ENCODE assay signal across 31 cellular contexts in genomic region chr2:227186751-227187150, GRCh38. TPM values are rescaled to one million over a fixed set of nuclear protein-coding genes. Genes with fewer than 3 reads are reported as not detected.
A peak's percentile ranks its signal among the peaks of the same experiment; 100 is the strongest.
DNase-seq lines count a peak whose midpoint lies in the region; ATAC-seq and TF ChIP-seq lines count a peak whose summit lies in the region.
"Had no signal": no experiment of that assay in that cellular context is flagged by ENCODE, and none has a peak within 500 bp of the region (broad histone marks: within the 10 kb centered on the region; RNA-seq: fewer than 3 reads in every experiment).

No MANE protein-coding gene starts in this region.

- H3K79me2 ChIP-seq in OCI-LY7 (ENCODE audit: insufficient read depth, low read depth, low read length), result no peaks in the 10 kb centered on the region
- H3K79me2 ChIP-seq: parathyroid adenoma had no signal

- intact Hi-C loops in left ventricle myocardium inferior (cut with micrococcal nuclease), result no loop called here
- intact Hi-C loops in Right ventricle myocardium superior (cut with DNase I), result no loop called here
- intact Hi-C loops in OCI-LY7 (cut with micrococcal nuclease; ENCODE audit: unreplicated experiment), result no loop called here

- POLR2A ChIA-PET in OCI-LY7 (lab: Charles Lee), result interaction anchor here (0.6 to 1.3 kb wide), 2 partner anchors 9 to 171 kb away, joined by 3 read pairs; no protein-coding TSS in a partner anchor

- peaks cover 10% of the 10 kb centered on the region for H3K9me3 ChIP-seq in left ventricle myocardium inferior (replicated peaks)
- H3K9me3 ChIP-seq in OCI-LY7 (ENCODE audit: low read length), result no peaks in the 10 kb centered on the region
- H3K9me3 ChIP-seq: SJSA1, spleen, thoracic aorta had no signal

- H3K4me3 ChIP-seq in left ventricle myocardium inferior (no peak overlapping the region), OCI-LY7 (ENCODE audit: low read depth, low read length, poor library complexity, severe bottlenecking) (no peak overlapping the region), fibroblast of pulmonary artery (replicated peaks; ENCODE audit: low read depth, low read length) (no peak overlapping the region)
- H3K4me3 ChIP-seq: cardiac muscle cell, neural progenitor cell, SJSA1, spleen, thoracic aorta had no signal

- H3K9me2 ChIP-seq in OCI-LY7 (ENCODE audit: insufficient read depth, low read length), result no peaks in the 10 kb centered on the region

- no peak overlapping the region for H3K4me2 ChIP-seq in OCI-LY7 (ENCODE audit: low read length)
- H3K4me2 ChIP-seq: KMS-11, neural progenitor cell had no signal

- no peak for TF ChIP-seq CTCF in left ventricle myocardium inferior (IDR thresholded peaks at IDR 0.05; ENCODE audit: borderline replicate concordance)
- no peak for TF ChIP-seq CTCF in OCI-LY7 (conservative IDR thresholded peaks at IDR 0.05; ENCODE audit: low read length)
- no peak for TF ChIP-seq CTCF in fibroblast of pulmonary artery (IDR thresholded peaks at IDR 0.05; ENCODE audit: low read length, missing control alignments)

- H3K27me3 ChIP-seq in left ventricle myocardium inferior (ENCODE audit: low read depth), result no peaks in the 10 kb centered on the region
- H3K27me3 ChIP-seq: cardiac muscle cell, neural progenitor cell, SJSA1, spleen had no signal

- H2AFZ ChIP-seq in OCI-LY7 (ENCODE audit: low read length), result no peak overlapping the region
- H2AFZ ChIP-seq: neural progenitor cell, parathyroid adenoma had no signal

- in situ Hi-C loops in KBM-7 (cut with MboI; ENCODE audit: low pct_unique_long_range_greater_than_20kb, low sequenced_read_pairs), result no loop called here

- H4K20me1 ChIP-seq in OCI-LY7 (ENCODE audit: insufficient read depth, low read length), result no peaks in the 10 kb centered on the region

- H3K27ac ChIP-seq in left ventricle myocardium inferior (replicated peaks) (peak overlapping the region; percentile 71), OCI-LY7 (ENCODE audit: low read depth, low read length, poor library complexity, severe bottlenecking) (no peak overlapping the region)
- H3K27ac ChIP-seq: cardiac muscle cell, KMS-11, neural progenitor cell, parathyroid adenoma, SJSA1, spleen had no signal

- ATAC-seq in Right ventricle myocardium superior (ENCODE audit: poor library complexity), result no peak
- ATAC-seq: left lobe of liver; stimulated activated naive CD8-positive, alpha-beta T cell treated with anti-CD3 and anti-CD28 coated beads, Interleukin-15, amount 100 ng/mL, for 72 hours; T-cell had no signal

- no TSS peak for BruUV-seq in OCI-LY7 (replicated peaks; lab: Mats Ljungman, UMichigan)

- DNase-seq in left ventricle myocardium inferior (no peak), Right ventricle myocardium superior (no peak), OCI-LY7 (ENCODE audit: low spot score) (peak; percentile 10), fibroblast of pulmonary artery (ENCODE audit: low read depth) (peak; percentile 30), KBM-7 (no peak)
- DNase-seq in effector CD8-positive, alpha-beta T cell (lab: John Stamatoyannopoulos, UW), result no peak
- DNase-seq in central memory CD4-positive, alpha-beta T cell, result no peak
- DNase-seq: activated CD4-positive, alpha-beta T cell treated with anti-CD3 and anti-CD28 coated beads, Interleukin-2, amount 10 ng/mL, durations not matched to agents 24 days and 14 days; activated effector memory CD4-positive, alpha-beta T cell treated with anti-CD3 and anti-CD28 coated beads, Interleukin-2, amount 50 U/mL, for 16 hours; activated naive CD8-positive, alpha-beta T cell treated with anti-CD3 and anti-CD28 coated beads, Interleukin-2, amount 10 ng/mL, durations not matched to agents 7 days and 5 days; activated T-cell treated with anti-CD3 and anti-CD28 coated beads, Interleukin-2, amount 50 U/mL, for 1 hour; aorta; cortex of kidney; endodermal cell; HCEC 1CT; mesendoderm; MM.1S; NCI-H2029; NCI-H226; NCI-H526 treated with DMSO at 0.1 percent for 48 hours; spleen; stimulated activated CD4-positive, alpha-beta T cell treated with anti-CD3 and anti-CD28 coated beads, Interleukin-2, amount 100 ng/mL, for 24 hours; stimulated activated naive CD8-positive, alpha-beta T cell treated with anti-CD3 and anti-CD28 coated beads, Interleukin-15, amount 100 ng/mL, for 72 hours; T-cell had no signal

- no peaks in the 10 kb centered on the region for H3K36me3 ChIP-seq in left ventricle myocardium inferior
- H3K36me3 ChIP-seq in OCI-LY7 (ENCODE audit: insufficient read depth, low read length), result no peaks in the 10 kb centered on the region
- H3K36me3 ChIP-seq: cardiac muscle cell, neural progenitor cell, SJSA1, spleen, thoracic aorta had no signal

- CTCF ChIA-PET in OCI-LY7 (lab: Charles Lee; ENCODE audit: unreplicated experiment), result interaction anchor here (0.6 kb wide), 1 partner anchor 439 kb away, joined by 3 read pairs; no protein-coding TSS in a partner anchor

- H3K4me1 ChIP-seq in left ventricle myocardium inferior, result peaks cover 27% of the 10 kb centered on the region
- H3K4me1 ChIP-seq in OCI-LY7 (ENCODE audit: insufficient read depth, low read length, poor library complexity, severe bottlenecking), result no peaks in the 10 kb centered on the region
- H3K4me1 ChIP-seq: parathyroid adenoma had no signal

RNA-seq across cellular contexts. Expression of gene COL4A3, which starts 22.3 kb away (rescaled TPM):
- total RNA-seq in left ventricle myocardium inferior (4.4 TPM), Right ventricle myocardium superior (5.8 TPM), OCI-LY7 (2022) (7.2 and 10.9 TPM in 2 replicates)
- total RNA-seq in OCI-LY7 (2014; rRNA removed; shearing (Covaris generic)), result 0.05 and 0.06 TPM in 2 replicates
- total RNA-seq: activated CD4-positive, alpha-beta T cell treated with anti-CD3 and anti-CD28 coated beads, Interleukin-2, amount 10 ng/mL, durations not matched to agents 24 days and 14 days; activated naive CD8-positive, alpha-beta T cell treated with anti-CD3 and anti-CD28 coated beads, Interleukin-2, amount 10 ng/mL, durations not matched to agents 7 days and 5 days; cardiac muscle cell; SJSA1 had no signal

RNA-seq across cellular contexts. Expression of gene COL4A4, which starts 22.7 kb away (rescaled TPM):
- total RNA-seq in left ventricle myocardium inferior, result 8.9 TPM
- total RNA-seq in Right ventricle myocardium superior, result 10.3 TPM
- total RNA-seq in OCI-LY7 (2014; rRNA removed; shearing (Covaris generic)), result 0.10 and 0.16 TPM in 2 replicates
- 5.5 and 7.0 TPM in 2 replicates for total RNA-seq in OCI-LY7 (2022)
- total RNA-seq: activated CD4-positive, alpha-beta T cell treated with anti-CD3 and anti-CD28 coated beads, Interleukin-2, amount 10 ng/mL, durations not matched to agents 24 days and 14 days; activated naive CD8-positive, alpha-beta T cell treated with anti-CD3 and anti-CD28 coated beads, Interleukin-2, amount 10 ng/mL, durations not matched to agents 7 days and 5 days; SJSA1 had no signal

Comparison
In these comparisons a context has a peak if more than half of its experiments do, and no peak if none do; other contexts are left out.
1. DNase-seq: peak in OCI-LY7 (single experiment) and fibroblast of pulmonary artery (single experiment); none in left ventricle myocardium inferior (single experiment), Right ventricle myocardium superior (single experiment), effector CD8-positive, alpha-beta T cell (single experiment), central memory CD4-positive, alpha-beta T cell (single experiment) and KBM-7 (single experiment).